In genomic region chr10:10394933-10395658, GRCh38 we compare ENCODE assay signal across 16 cellular contexts.
"Had no signal": no experiment of that assay in that cellular context is flagged by ENCODE, and none has a peak within 500 bp of the region (broad histone marks: within the 10 kb centered on the region; RNA-seq: fewer than 3 reads in every experiment).

No MANE protein-coding gene starts in this region.

- H3K4me3 ChIP-seq: cardiac muscle cell, lower lobe of right lung, pancreas, suprapubic skin had no signal

- H3K9me3 ChIP-seq: lower lobe of right lung, pancreas, suprapubic skin had no signal

- DNase-seq: activated CD4-positive, alpha-beta memory T cell treated with anti-CD3 and anti-CD28 coated beads, Interleukin-2, amount 10 ng/mL, durations not matched to agents 7 days and 5 days; activated CD4-positive, alpha-beta T cell treated with anti-CD3 and anti-CD28 coated beads for 36 hours; activated naive CD8-positive, alpha-beta T cell treated with anti-CD3 and anti-CD28 coated beads, Interleukin-2, amount 10 ng/mL, durations not matched to agents 7 days and 5 days; activated T-cell treated with anti-CD3 and anti-CD28 coated beads, Interleukin-2, amount 50 U/mL, for 72 hours; aorta; hypothalamus; lower lobe of right lung; naive B cell; pancreas; retina; stimulated activated naive CD8-positive, alpha-beta T cell treated with anti-CD3 and anti-CD28 coated beads, Interleukin-15, Interleukin-2, amounts not matched to agents 100 U/mL and 50 U/mL, for 24 hours; T1000; WERI-Rb-1 had no signal

- H3K27ac ChIP-seq: cardiac muscle cell, lower lobe of right lung, pancreas, suprapubic skin, WERI-Rb-1 had no signal

- H3K36me3 ChIP-seq: cardiac muscle cell, lower lobe of right lung, pancreas, suprapubic skin, WERI-Rb-1 had no signal

- FAIRE-seq: colon, pancreas had no signal

- H3K4me1 ChIP-seq: lower lobe of right lung, pancreas, suprapubic skin had no signal

- H3K27me3 ChIP-seq: cardiac muscle cell, pancreas, suprapubic skin had no signal

- ATAC-seq: activated CD4-positive, alpha-beta T cell treated with anti-CD3 and anti-CD28 coated beads for 36 hours; activated T-cell treated with anti-CD3 and anti-CD28 coated beads, Interleukin-2, amount 50 U/mL, for 72 hours; lower lobe of right lung; pancreas; stimulated activated naive CD8-positive, alpha-beta T cell treated with anti-CD3 and anti-CD28 coated beads, Interleukin-15, Interleukin-2, amounts not matched to agents 100 U/mL and 50 U/mL, for 24 hours had no signal
